16 cellular contexts compared by ENCODE assay signal in genomic region chr9:127860260-127860659, GRCh38. TPM values are rescaled to one million over a fixed set of nuclear protein-coding genes. Genes with fewer than 3 reads are reported as not detected.
DNase-seq lines count a peak whose midpoint lies in the region; ATAC-seq and TF ChIP-seq lines count a peak whose summit lies in the region.
"Had no signal": no experiment of that assay in that cellular context is flagged by ENCODE, and none has a peak within 500 bp of the region (broad histone marks: within the 10 kb centered on the region; RNA-seq: fewer than 3 reads in every experiment).

No MANE protein-coding gene starts in this region.

- peak overlapping the region; percentile 79; the same call in 1 of the 2 replicates for H3K9ac ChIP-seq in BLaER1

- no peak for TF ChIP-seq CTCF in WTC11 (IDR thresholded peaks at IDR 0.05)

- H3K4me3 Mint-ChIP-seq in activated T-helper 17 cell treated with anti-CD3 and anti-CD28 coated beads, Interleukin-2, amount 50 U/mL, for 72 hours: no peak overlapping the region
- H3K4me3 Mint-ChIP-seq in WTC11: no peak overlapping the region
- H3K4me3 Mint-ChIP-seq: naive thymus-derived CD4-positive, alpha-beta T cell had no signal

- 18% methylated on average over 8 of the region's 8 CpGs for WGBS in right cardiac atrium

- POLR2A ChIA-PET in WTC11 (lab: Charles Lee): no interaction called here

- H3K27ac Mint-ChIP-seq in activated T-helper 17 cell treated with anti-CD3 and anti-CD28 coated beads, Interleukin-2, amount 50 U/mL, for 72 hours: peak overlapping the region; percentile 80
- H3K27ac Mint-ChIP-seq in WTC11: no peak overlapping the region

- H4K20me1 ChIP-seq in BLaER1: no peaks in the 10 kb centered on the region

- ATAC-seq in activated T-helper 17 cell treated with anti-CD3 and anti-CD28 coated beads, Interleukin-2, amount 50 U/mL, for 72 hours (replicated peaks): no peak
- peak; percentile 64 to 74 for ATAC-seq in right cardiac atrium
- ATAC-seq in WTC11: no peak
- ATAC-seq: naive thymus-derived CD4-positive, alpha-beta T cell had no signal

- H3K9me3 ChIP-seq in BLaER1: no peaks in the 10 kb centered on the region
- no peaks in the 10 kb centered on the region for H3K9me3 ChIP-seq in right cardiac atrium (ENCODE audit: control insufficient read depth, low read length)
- H3K9me3 ChIP-seq: suprapubic skin had no signal

- H3K36me3 ChIP-seq in BLaER1: no peaks in the 10 kb centered on the region
- H3K36me3 ChIP-seq: suprapubic skin had no signal

- peak overlapping the region; percentile 92 for H3K27ac ChIP-seq in BLaER1
- H3K27ac ChIP-seq in right cardiac atrium (ENCODE audit: low read length): peak overlapping the region; percentile 97
- H3K27ac ChIP-seq: suprapubic skin had no signal

- no peaks in the 10 kb centered on the region for H3K27me3 Mint-ChIP-seq in activated T-helper 17 cell treated with anti-CD3 and anti-CD28 coated beads, Interleukin-2, amount 50 U/mL, for 72 hours
- H3K27me3 Mint-ChIP-seq in WTC11 (ENCODE audit: low read depth): no peaks in the 10 kb centered on the region
- H3K27me3 Mint-ChIP-seq: naive thymus-derived CD4-positive, alpha-beta T cell had no signal

- H3K36me3 Mint-ChIP-seq in activated T-helper 17 cell treated with anti-CD3 and anti-CD28 coated beads, Interleukin-2, amount 50 U/mL, for 72 hours (ENCODE audit: low read depth): no peaks in the 10 kb centered on the region
- no peaks in the 10 kb centered on the region for H3K36me3 Mint-ChIP-seq in WTC11
- H3K36me3 Mint-ChIP-seq: naive thymus-derived CD4-positive, alpha-beta T cell had no signal

- H3K4me1 ChIP-seq in BLaER1 (peaks cover 100% of the 10 kb centered on the region), right cardiac atrium (ENCODE audit: control insufficient read depth, insufficient read depth, low read length) (peaks cover 41% of the 10 kb centered on the region)

- DNase-seq in right cardiac atrium: peak; percentile 87 to 91 (median 88)
- peak; percentile 90 for DNase-seq in posterior vena cava (ENCODE audit: low spot score)
- DNase-seq in WTC11 (ENCODE audit: low spot score): no peak
- DNase-seq in SW 1271 (lab: John Stamatoyannopoulos, UW): no peak
- no peak for DNase-seq in LoVo (ENCODE audit: low spot score)
- DNase-seq in D341Med (ENCODE audit: low spot score): no peak
- DNase-seq: activated CD4-positive, alpha-beta T cell treated with anti-CD3 and anti-CD28 coated beads, Interleukin-2, amount 50 U/mL, for 4 hours; activated naive CD4-positive, alpha-beta T cell treated with Interleukin-2 at 50 U/mL for 16 hours; head of caudate nucleus; KG1; naive thymus-derived CD4-positive, alpha-beta T cell; NCI-H1048; NCI-H2029 treated with DMSO at 0.1 percent for 48 hours had no signal

- H3K27me3 ChIP-seq in BLaER1 (no peaks in the 10 kb centered on the region), right cardiac atrium (ENCODE audit: control insufficient read depth, insufficient read depth) (no peaks in the 10 kb centered on the region)
- H3K27me3 ChIP-seq: suprapubic skin had no signal

- H3K4me3 ChIP-seq in BLaER1: no peak overlapping the region
- no peak overlapping the region for H3K4me3 ChIP-seq in right cardiac atrium (ENCODE audit: low read length)
- H3K4me3 ChIP-seq: suprapubic skin had no signal

- CTCF ChIA-PET in WTC11 (lab: Charles Lee): interaction anchor here (2.2 kb wide), 1 partner anchor 10 kb away, joined by 16 read pairs; no protein-coding TSS in a partner anchor

- H3K4me2 ChIP-seq in BLaER1: peak overlapping the region; percentile 92

- H3K4me1 Mint-ChIP-seq in activated T-helper 17 cell treated with anti-CD3 and anti-CD28 coated beads, Interleukin-2, amount 50 U/mL, for 72 hours: peaks cover 15% of the 10 kb centered on the region
- H3K4me1 Mint-ChIP-seq in WTC11: 0 out of 2 replicates have a peak, but pooled peaks cover 2% of the 10 kb centered on the region

- intact Hi-C loops in right cardiac atrium (cut with DNase I): loop anchor here in 1 of 4 donors (5.0 kb wide), 1 partner anchor 33 kb away; no protein-coding TSS in a partner anchor
- intact Hi-C loops in posterior vena cava (cut with DNase I): loop anchor here in 1 of 2 donors (10.0 kb wide), 1 partner anchor 125 kb away; the partner anchor contains the start of gene TOR2A

- no peaks in the 10 kb centered on the region for H3K9me3 Mint-ChIP-seq in activated T-helper 17 cell treated with anti-CD3 and anti-CD28 coated beads, Interleukin-2, amount 50 U/mL, for 72 hours
- no peaks in the 10 kb centered on the region for H3K9me3 Mint-ChIP-seq in WTC11

TF ChIP-seq in WTC11, 78 proteins besides CTCF, POLR2A, EP300 and RAD21:
- TF ChIP-seq PRRX2 (CRISPR knock-in tag; IDR thresholded peaks at IDR 0.05) (no peak), CREM (CRISPR knock-in tag; IDR thresholded peaks at IDR 0.05) (no peak), STAT6 (CRISPR knock-in tag; conservative IDR thresholded peaks at IDR 0.05; ENCODE audit: low read depth) (no peak), ZNF232 (CRISPR knock-in tag; IDR thresholded peaks at IDR 0.05) (no peak)
TF ChIP-seq in WTC11: peak in this region for 0.

RNA-seq across cellular contexts. Expression of gene ENG, which starts 5.8 kb away (rescaled TPM):
- 10 to 100 TPM in 1 of 2 donors, 1 to 10 TPM in 1; 10.0 to 18.7 TPM for total RNA-seq in activated T-helper 17 cell treated with anti-CD3 and anti-CD28 coated beads, Interleukin-2, amount 50 U/mL, for 72 hours
- total RNA-seq in right cardiac atrium (100 to 1,000 TPM; 275 to 462 (median 364) TPM), posterior vena cava (100 to 1,000 TPM; 189 to 217 TPM), WTC11 (2021) (3.7 to 4.4 TPM (median 4.2 TPM) in 3 replicates)
- polyA plus RNA-seq in right cardiac atrium: 362 TPM

RNA-seq across cellular contexts. Expression of gene AK1, which starts 17.2 kb away (rescaled TPM):
- 10 to 100 TPM; 23.2 to 79.0 TPM for total RNA-seq in activated T-helper 17 cell treated with anti-CD3 and anti-CD28 coated beads, Interleukin-2, amount 50 U/mL, for 72 hours
- total RNA-seq in right cardiac atrium: 100 to 1,000 TPM; 630 to 722 (median 659) TPM
- polyA plus RNA-seq in right cardiac atrium: 811 TPM
- total RNA-seq in posterior vena cava: 10 to 100 TPM; 65.7 to 67.0 TPM
- 27.5 to 34.9 TPM (median 34.4 TPM) in 3 replicates for total RNA-seq in WTC11 (2021)

RNA-seq across cellular contexts. Expression of gene ST6GALNAC6, which starts 39.1 kb away (rescaled TPM):
- 100 to 1,000 TPM in 1 of 2 donors, 10 to 100 TPM in 1; 61.7 to 124 TPM for total RNA-seq in activated T-helper 17 cell treated with anti-CD3 and anti-CD28 coated beads, Interleukin-2, amount 50 U/mL, for 72 hours
- 10 to 100 TPM; 60.1 to 73.7 (median 65.2) TPM for total RNA-seq in right cardiac atrium
- polyA plus RNA-seq in right cardiac atrium: 55.9 TPM
- 100 to 1,000 TPM in 1 of 2 donors, 10 to 100 TPM in 1; 74.8 to 102 TPM for total RNA-seq in posterior vena cava
- total RNA-seq in WTC11 (2021): 45.1 to 47.5 TPM (median 45.3 TPM) in 3 replicates

RNA-seq across cellular contexts. Expression of gene ST6GALNAC4, which starts 56.6 kb away (rescaled TPM):
- total RNA-seq in activated T-helper 17 cell treated with anti-CD3 and anti-CD28 coated beads, Interleukin-2, amount 50 U/mL, for 72 hours: 10 to 100 TPM; 19.6 to 19.8 TPM
- 10 to 100 TPM; 26.3 to 36.7 (median 32.3) TPM for total RNA-seq in right cardiac atrium
- polyA plus RNA-seq in right cardiac atrium: 24.3 TPM
- total RNA-seq in posterior vena cava: 10 to 100 TPM; 27.7 to 32.7 TPM
- total RNA-seq in WTC11 (2021): 25.1 to 25.7 TPM (median 25.4 TPM) in 3 replicates

RNA-seq across cellular contexts. Expression of gene FPGS, which starts 57.6 kb away (rescaled TPM):
- 10 to 100 TPM; 56.7 to 95.6 TPM for total RNA-seq in activated T-helper 17 cell treated with anti-CD3 and anti-CD28 coated beads, Interleukin-2, amount 50 U/mL, for 72 hours
- total RNA-seq in right cardiac atrium (10 to 100 TPM; 34.1 to 53.1 (median 45.6) TPM), posterior vena cava (10 to 100 TPM; 35.5 to 55.1 TPM), WTC11 (2021) (67.7 to 81.7 TPM (median 69.3 TPM) in 3 replicates)
- 30.1 TPM for polyA plus RNA-seq in right cardiac atrium

Comparison
In these comparisons a context has a peak if more than half of its experiments do, and no peak if none do; other contexts are left out.
1. ATAC-seq: peak in right cardiac atrium (2 of 2); none in activated T-helper 17 cell treated with anti-CD3 and anti-CD28 coated beads, Interleukin-2, amount 50 U/mL, for 72 hours (single experiment) and WTC11 (single experiment).
2. DNase-seq: peak in right cardiac atrium (3 of 3) and posterior vena cava (single experiment); none in WTC11 (single experiment), SW 1271 (0 of 2), LoVo (single experiment) and D341Med (single experiment).
3. RNA of gene ENG, which starts 5.8 kb away (total RNA-seq): 275 to 462 TPM in right cardiac atrium and 189 to 217 TPM in posterior vena cava; 10.0 to 18.7 TPM in activated T-helper 17 cell treated with anti-CD3 and anti-CD28 coated beads, Interleukin-2, amount 50 U/mL, for 72 hours and 3.7 to 4.4 TPM in WTC11; every median in the first group is over 4 times any median in the second.
4. RNA of gene AK1, which starts 17.2 kb away (total RNA-seq): 630 to 722 TPM in right cardiac atrium; 23.2 to 79.0 TPM in activated T-helper 17 cell treated with anti-CD3 and anti-CD28 coated beads, Interleukin-2, amount 50 U/mL, for 72 hours, 65.7 to 67.0 TPM in posterior vena cava and 27.5 to 34.9 TPM in WTC11; every median in the first group is over 4 times any median in the second.